Comparison of ENCODE assay signal across 13 cellular contexts in genomic region chr9:128257086-128257825, GRCh38.
"Had no signal": no experiment of that assay in that cellular context is flagged by ENCODE, and none has a peak within 500 bp of the region (broad histone marks: within the 10 kb centered on the region; RNA-seq: fewer than 3 reads in every experiment).

No MANE protein-coding gene starts in this region.

- H3K4me3 Mint-ChIP-seq: activated CD4-positive, alpha-beta T cell treated with anti-CD3 and anti-CD28 coated beads, Interleukin-2, amount 10 ng/mL, durations not matched to agents 7 days and 5 days; activated naive CD8-positive, alpha-beta T cell treated with anti-CD3 and anti-CD28 coated beads, Interleukin-2, amount 10 ng/mL, durations not matched to agents 7 days and 5 days; activated T-cell treated with anti-CD3 and anti-CD28 coated beads, Interleukin-2, amount 50 U/mL, for 24 hours; T-helper 17 cell had no signal

- H3K27me3 Mint-ChIP-seq: activated T-cell treated with anti-CD3 and anti-CD28 coated beads, Interleukin-2, amount 50 U/mL, for 24 hours had no signal

- H3K27ac ChIP-seq: breast epithelium, stomach, uterus had no signal

- H3K27ac Mint-ChIP-seq: activated CD4-positive, alpha-beta T cell treated with anti-CD3 and anti-CD28 coated beads, Interleukin-2, amount 10 ng/mL, durations not matched to agents 7 days and 5 days; activated naive CD8-positive, alpha-beta T cell treated with anti-CD3 and anti-CD28 coated beads, Interleukin-2, amount 10 ng/mL, durations not matched to agents 7 days and 5 days; activated T-cell treated with anti-CD3 and anti-CD28 coated beads, Interleukin-2, amount 50 U/mL, for 24 hours; naive thymus-derived CD4-positive, alpha-beta T cell had no signal

- ATAC-seq: naive thymus-derived CD4-positive, alpha-beta T cell; T-helper 17 cell had no signal

- H3K4me1 Mint-ChIP-seq: activated CD4-positive, alpha-beta T cell treated with anti-CD3 and anti-CD28 coated beads, Interleukin-2, amount 10 ng/mL, durations not matched to agents 7 days and 5 days; activated naive CD8-positive, alpha-beta T cell treated with anti-CD3 and anti-CD28 coated beads, Interleukin-2, amount 10 ng/mL, durations not matched to agents 7 days and 5 days had no signal

- H3K9me3 Mint-ChIP-seq: activated CD4-positive, alpha-beta T cell treated with anti-CD3 and anti-CD28 coated beads, Interleukin-2, amount 10 ng/mL, durations not matched to agents 7 days and 5 days; activated naive CD8-positive, alpha-beta T cell treated with anti-CD3 and anti-CD28 coated beads, Interleukin-2, amount 10 ng/mL, durations not matched to agents 7 days and 5 days; activated T-cell treated with anti-CD3 and anti-CD28 coated beads, Interleukin-2, amount 50 U/mL, for 24 hours; naive thymus-derived CD4-positive, alpha-beta T cell had no signal

- DNase-seq: activated CD4-positive, alpha-beta T cell treated with anti-CD3 and anti-CD28 coated beads, Interleukin-2, amount 10 ng/mL, durations not matched to agents 7 days and 5 days; activated CD4-positive, CD25-positive, alpha-beta regulatory T cell; activated gamma-delta T cell; activated naive CD8-positive, alpha-beta T cell treated with anti-CD3 and anti-CD28 coated beads, Interleukin-2, amount 10 ng/mL, durations not matched to agents 7 days and 5 days; activated T-cell treated with anti-CD3 and anti-CD28 coated beads, Interleukin-2, amount 50 U/mL, for 24 hours; foreskin melanocyte; naive thymus-derived CD4-positive, alpha-beta T cell; stimulated activated CD4-positive, alpha-beta T cell treated with anti-CD3 and anti-CD28 coated beads, Interleukin-2, amount 100 ng/mL, for 48 hours; stimulated activated CD8-positive, alpha-beta memory T cell treated with anti-CD3 and anti-CD28 coated beads, Interleukin-4, amount 100 ng/mL, for 48 hours; stomach; T-helper 17 cell; uterus had no signal
